Comparison of ENCODE assay signal across 9 cellular contexts in genomic region chr7:143490719-143491306, GRCh38. TPM values are rescaled to one million over a fixed set of nuclear protein-coding genes. Genes with fewer than 3 reads are reported as not detected.
DNase-seq lines count a peak whose midpoint lies in the region; ATAC-seq and TF ChIP-seq lines count a peak whose summit lies in the region.
"Had no signal": no experiment of that assay in that cellular context is flagged by ENCODE, and none has a peak within 500 bp of the region (broad histone marks: within the 10 kb centered on the region; RNA-seq: fewer than 3 reads in every experiment).

No MANE protein-coding gene starts in this region.

- H3K36me3 ChIP-seq in Loucy (ENCODE audit: insufficient read depth, low read length) = no peaks in the 10 kb centered on the region

- no peaks in the 10 kb centered on the region for H3K9me2 ChIP-seq in Loucy (replicated peaks; ENCODE audit: low read depth, low read length)

- H3K9me3 Mint-ChIP-seq in chondrocyte (ENCODE audit: low read depth) (no peaks in the 10 kb centered on the region), nephron progenitor cell (no peaks in the 10 kb centered on the region)

- H3K27ac Mint-ChIP-seq in chondrocyte (ENCODE audit: unreplicated experiment) (no peak overlapping the region), nephron progenitor cell (no peak overlapping the region)

- no peaks in the 10 kb centered on the region for H4K20me1 ChIP-seq in Loucy (ENCODE audit: insufficient read depth, low read length, poor library complexity, severe bottlenecking)

- TF ChIP-seq CTCF in GM10266 (IDR thresholded peaks at IDR 0.05; ENCODE audit: control insufficient read depth, insufficient read depth, low read depth, missing control alignments) = peak; percentile 61
- TF ChIP-seq CTCF in Loucy (conservative IDR thresholded peaks at IDR 0.05; ENCODE audit: low read length) = peak; percentile 73
- TF ChIP-seq CTCF in chondrocyte (IDR thresholded peaks at IDR 0.05) = peak; percentile 81
- peak; percentile 40 for TF ChIP-seq CTCF in nephron progenitor cell (IDR thresholded peaks at IDR 0.05)

- no peak overlapping the region for H3K4me2 ChIP-seq in Loucy (ENCODE audit: low read depth, low read length, poor library complexity, severe bottlenecking)

- H3K4me1 ChIP-seq in Loucy (ENCODE audit: insufficient read depth, low read length, poor library complexity, severe bottlenecking) = peaks cover 2% of the 10 kb centered on the region

- no peak overlapping the region for H3K9ac ChIP-seq in Loucy (ENCODE audit: low read depth, low read length, poor library complexity, severe bottlenecking)

- no peaks in the 10 kb centered on the region for H3K79me2 ChIP-seq in Loucy (ENCODE audit: insufficient read depth, low read length)

- H3K4me3 ChIP-seq in Loucy (ENCODE audit: low read length, poor library complexity, severe bottlenecking) = no peak overlapping the region

- no peaks in the 10 kb centered on the region for H3K36me3 Mint-ChIP-seq in chondrocyte (ENCODE audit: low read depth)
- H3K36me3 Mint-ChIP-seq in nephron progenitor cell (ENCODE audit: low read depth) = no peaks in the 10 kb centered on the region

- H3K9me3 ChIP-seq in Loucy (ENCODE audit: insufficient read depth, low read depth, low read length) = no peaks in the 10 kb centered on the region

- H3K4me3 Mint-ChIP-seq in chondrocyte (ENCODE audit: unreplicated experiment) = no peak overlapping the region
- no peak overlapping the region for H3K4me3 Mint-ChIP-seq in nephron progenitor cell

- H3K4me1 Mint-ChIP-seq in chondrocyte (ENCODE audit: low read depth) = peaks cover 13% of the 10 kb centered on the region
- H3K4me1 Mint-ChIP-seq in nephron progenitor cell = no peaks in the 10 kb centered on the region

- no peak overlapping the region for H2AFZ ChIP-seq in Loucy (ENCODE audit: low read length)

- H3K27me3 Mint-ChIP-seq in chondrocyte (ENCODE audit: low read depth) (peaks cover 2% of the 10 kb centered on the region), nephron progenitor cell (ENCODE audit: low read depth, poor library complexity) (peaks cover 6% of the 10 kb centered on the region)

- no peak for ATAC-seq in GM18520 (IDR thresholded peaks at IDR 0.05; ENCODE audit: unreplicated experiment)

- no peaks in the 10 kb centered on the region for H3K27me3 ChIP-seq in Loucy (ENCODE audit: insufficient read depth, low read length, poor library complexity, severe bottlenecking)

- DNase-seq in GM10266 (ENCODE audit: extremely low spot score) (no peak), chondrocyte (ENCODE audit: low spot score) (no peak), nephron progenitor cell (peak; percentile 11), midbrain (lab: John Stamatoyannopoulos, UW) (no peak)
- no peak for DNase-seq in activated CD4-positive, CD25-positive, alpha-beta regulatory T cell treated with anti-CD3 and anti-CD28 coated beads, Interleukin-2, amount 50 U/mL, for 72 hours
- no peak for DNase-seq in activated CD8-positive, alpha-beta memory T cell treated with anti-CD3 and anti-CD28 coated beads, Interleukin-2, amount 50 U/mL, for 48 hours

- H3F3A ChIP-seq in Loucy (ENCODE audit: low read depth) = no peaks in the 10 kb centered on the region

RNA-seq across cellular contexts. Expression of gene TAS2R41, which starts 13.1 kb away (rescaled TPM):
- not detected in 3 replicates for total RNA-seq in chondrocyte
- total RNA-seq: omental fat pad had no signal

RNA-seq across cellular contexts. Expression of gene TAS2R60, which starts 47.6 kb away (rescaled TPM):
- total RNA-seq in chondrocyte = not detected in 3 replicates
- total RNA-seq: omental fat pad had no signal
